18 cellular contexts compared by ENCODE assay signal in the genomic region with DNA sequence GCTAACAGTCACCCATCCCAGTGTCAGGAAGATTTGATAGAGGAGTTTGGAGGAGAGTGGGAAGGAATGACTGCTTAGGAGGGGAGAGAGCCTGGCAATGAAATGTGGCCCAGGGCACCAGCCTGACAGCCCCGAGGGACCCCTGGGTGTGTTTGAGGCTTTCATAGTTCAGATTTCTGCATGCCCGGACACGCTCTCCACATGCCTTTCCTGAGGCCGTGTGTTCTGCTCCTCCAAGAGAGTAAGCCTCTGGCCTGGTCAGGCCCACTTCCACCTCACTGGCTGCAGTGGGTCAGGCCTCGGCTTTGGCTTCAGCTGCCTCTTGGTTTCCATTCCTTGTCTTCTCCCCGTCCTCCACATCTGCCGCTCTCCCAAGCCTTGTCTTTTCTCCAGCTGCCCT.
DNase-seq lines count a peak whose midpoint lies in the region; ATAC-seq and TF ChIP-seq lines count a peak whose summit lies in the region.
"Had no signal": no experiment of that assay in that cellular context is flagged by ENCODE, and none has a peak within 500 bp of the region (broad histone marks: within the 10 kb centered on the region; RNA-seq: fewer than 3 reads in every experiment).

No MANE protein-coding gene starts in this region.

- no peaks in the 10 kb centered on the region for H3K79me2 ChIP-seq in trophoblast cell (ENCODE audit: control insufficient read depth, insufficient read depth, low read length, poor library complexity)
- H3K79me2 ChIP-seq: parathyroid adenoma had no signal

- intact Hi-C loops in spleen (cut with DNase I; ENCODE audit: low total_unique reads): no loop called here

- H2BK5ac ChIP-seq in trophoblast cell (ENCODE audit: low read depth, low read length, poor library complexity): peak overlapping the region; percentile 44

- H3K18ac ChIP-seq in trophoblast cell (ENCODE audit: low read length): peak overlapping the region; percentile 36

- DNase-seq in NCI-H2171 treated with DMSO at 0.1 percent for 48 hours (lab: John Stamatoyannopoulos, UW) (peak; percentile 73), foreskin keratinocyte (peak in 1 of 2 donors; percentile 40), trophoblast cell (peak in 1 of 2 donors; percentile 29), spleen (no peak), retina (no peak)
- DNase-seq: activated CD4-positive, alpha-beta T cell treated with anti-CD3 and anti-CD28 coated beads, Interleukin-2, amount 10 ng/mL, durations not matched to agents 24 days and 14 days; amygdala; hippocampal formation; left cardiac atrium; MM.1S; NCI-H1694 treated with DMSO at 0.1 percent for 48 hours; T1000 had no signal

- no peak overlapping the region for H3K23ac ChIP-seq in trophoblast cell (ENCODE audit: low read length)

- H2AFZ ChIP-seq in trophoblast cell (ENCODE audit: insufficient read depth, low read length, poor library complexity): no peak overlapping the region
- H2AFZ ChIP-seq: parathyroid adenoma, PC-9 had no signal

- no peak overlapping the region for H3K4me2 ChIP-seq in trophoblast cell (ENCODE audit: low read length)
- H3K4me2 ChIP-seq: PC-9 had no signal

- peak overlapping the region; percentile 72 for H4K91ac ChIP-seq in trophoblast cell (ENCODE audit: low read depth, low read length)

- no CpG with 5 or more reads among the region's 7 CpGs for WGBS in trophoblast cell (ENCODE audit: extremely low coverage, insufficient coverage, insufficient read length)
- WGBS in spleen, 5 donors: 91 to 95% (median 94%) methylated on average over 7 of the region's 7 CpGs

- H3K4me1 ChIP-seq in HEK293 (ENCODE audit: control insufficient read depth, insufficient read depth, low read length): peaks cover 25% of the 10 kb centered on the region
- H3K4me1 ChIP-seq in foreskin keratinocyte: peaks cover 9% of the 10 kb centered on the region
- peaks cover 29 to 34% of the 10 kb centered on the region in 2 experiments for H3K4me1 ChIP-seq in trophoblast cell (ENCODE audit: control insufficient read depth in 1 of 2, insufficient read depth in 2 of 2, low read length in 2 of 2)
- no peaks in the 10 kb centered on the region for H3K4me1 ChIP-seq in spleen
- H3K4me1 ChIP-seq: parathyroid adenoma had no signal

- no peak for TF ChIP-seq CTCF in HEK293 (tag by site-specific recombination; IDR thresholded peaks at IDR 0.05)
- no peak for TF ChIP-seq CTCF in foreskin keratinocyte (conservative IDR thresholded peaks at IDR 0.05)
- TF ChIP-seq CTCF in spleen (IDR thresholded peaks at IDR 0.05 in 8 of 11, conservative IDR thresholded peaks at IDR 0.05 in 3 of 11): no peak

- H3K79me1 ChIP-seq in trophoblast cell (ENCODE audit: low read length): peaks cover 22% of the 10 kb centered on the region

- peak overlapping the region; percentile 26 for H2BK12ac ChIP-seq in trophoblast cell (ENCODE audit: low read length)

- H3K36me3 ChIP-seq in HEK293 (ENCODE audit: control insufficient read depth in 2 of 2, insufficient read depth in 1 of 2, low read length in 2 of 2) (peaks cover 4 to 12% of the 10 kb centered on the region in 2 experiments; a peak in 1 of 3 replicates), trophoblast cell (ENCODE audit: control insufficient read depth in 1 of 2, insufficient read depth in 2 of 2, low read length in 2 of 2) (no peaks in the 10 kb centered on the region), spleen (peaks cover 0 to 3% (median 0%) of the 10 kb centered on the region in 6 donors)

- H3K27ac ChIP-seq in HEK293 (ENCODE audit: extremely low read depth, low read depth, low read length): peak overlapping the region; percentile 53
- H3K27ac ChIP-seq in foreskin keratinocyte: no peak overlapping the region
- peak overlapping the region; percentile 73 for H3K27ac ChIP-seq in trophoblast cell (ENCODE audit: low read depth, low read length)
- no peak overlapping the region for H3K27ac ChIP-seq in spleen
- H3K27ac ChIP-seq: parathyroid adenoma, PC-9, SK-N-MC had no signal

- no peak overlapping the region for H2AK5ac ChIP-seq in trophoblast cell (ENCODE audit: low read length)

- H3K9me3 ChIP-seq in HEK293 (ENCODE audit: control insufficient read depth, insufficient read depth, low read depth, low read length) (no peaks in the 10 kb centered on the region), trophoblast cell (ENCODE audit: insufficient read depth, low read depth, low read length) (no peaks in the 10 kb centered on the region), spleen (peaks cover 0 to 10% (median 2%) of the 10 kb centered on the region in 8 donors)

- CTCF ChIA-PET in HEK293 (lab: Yijun Ruan, JAX): no interaction called here

- H4K12ac ChIP-seq in trophoblast cell (ENCODE audit: low read depth, low read length): peak overlapping the region; percentile 71

- H3K14ac ChIP-seq in trophoblast cell (ENCODE audit: low read length): peak overlapping the region; percentile 18

- H2BK120ac ChIP-seq in trophoblast cell (ENCODE audit: insufficient read depth, low read length, poor library complexity): peak overlapping the region; percentile 61

- H3K4ac ChIP-seq in trophoblast cell (ENCODE audit: low read depth, low read length): peak overlapping the region; percentile 7

- peak; percentile 16 for ATAC-seq in foreskin keratinocyte
- ATAC-seq in HG03280 (IDR thresholded peaks at IDR 0.05; ENCODE audit: unreplicated experiment): no peak
- ATAC-seq: HCT116, left cardiac atrium had no signal

- H4K8ac ChIP-seq in trophoblast cell (ENCODE audit: low read depth, low read length): peak overlapping the region; percentile 47

- TF ChIP-seq POLR2A in spleen (IDR thresholded peaks at IDR 0.05): no peak

- no peak overlapping the region for H3K9ac ChIP-seq in trophoblast cell (ENCODE audit: low read length)
- H3K9ac ChIP-seq: parathyroid adenoma had no signal

- POLR2A ChIA-PET in HEK293 (lab: Yijun Ruan, JAX): no interaction called here

- H3K27me3 ChIP-seq in foreskin keratinocyte (no peaks in the 10 kb centered on the region), trophoblast cell (ENCODE audit: insufficient read depth, low read length) (no peaks in the 10 kb centered on the region), spleen (replicated peaks in 1 of 7) (peaks cover 0 to 2% (median 0%) of the 10 kb centered on the region in 7 donors)

- H3K4me3 ChIP-seq in HEK293 (ENCODE audit: low read depth, low read length): no peak overlapping the region
- no peak overlapping the region for H3K4me3 ChIP-seq in trophoblast cell (ENCODE audit: low read depth, low read length)
- no peak overlapping the region for H3K4me3 ChIP-seq in spleen
- H3K4me3 ChIP-seq: PC-9, SK-N-MC had no signal

TF ChIP-seq in HEK293, 187 proteins besides CTCF, POLR2A, EP300 and RAD21 (continues in another document):
- peak; percentile 29 for TF ChIP-seq GLIS1 (tag by site-specific recombination; IDR thresholded peaks at IDR 0.05)
- TF ChIP-seq ZNF335 (tag by site-specific recombination; conservative IDR thresholded peaks at IDR 0.05): no peak
- peak; percentile 40; the same call in 1 of the 2 replicates for TF ChIP-seq ZBTB8A (tag by site-specific recombination; IDR thresholded peaks at IDR 0.05)
- TF ChIP-seq ZIC2 (tag by site-specific recombination; IDR thresholded peaks at IDR 0.05): peak; percentile 31; the same call in 1 of the 2 replicates
- peak; percentile 27; the same call in 1 of the 2 replicates for TF ChIP-seq ZBTB48 (tag by site-specific recombination; IDR thresholded peaks at IDR 0.05)
- TF ChIP-seq, protein P1, sequence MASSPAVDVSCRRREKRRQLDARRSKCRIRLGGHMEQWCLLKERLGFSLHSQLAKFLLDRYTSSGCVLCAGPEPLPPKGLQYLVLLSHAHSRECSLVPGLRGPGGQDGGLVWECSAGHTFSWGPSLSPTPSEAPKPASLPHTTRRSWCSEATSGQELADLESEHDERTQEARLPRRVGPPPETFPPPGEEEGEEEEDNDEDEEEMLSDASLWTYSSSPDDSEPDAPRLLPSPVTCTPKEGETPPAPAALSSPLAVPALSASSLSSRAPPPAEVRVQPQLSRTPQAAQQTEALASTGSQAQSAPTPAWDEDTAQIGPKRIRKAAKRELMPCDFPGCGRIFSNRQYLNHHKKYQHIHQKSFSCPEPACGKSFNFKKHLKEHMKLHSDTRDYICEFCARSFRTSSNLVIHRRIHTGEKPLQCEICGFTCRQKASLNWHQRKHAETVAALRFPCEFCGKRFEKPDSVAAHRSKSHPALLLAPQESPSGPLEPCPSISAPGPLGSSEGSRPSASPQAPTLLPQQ (tag by site-specific recombination; IDR thresholded peaks at IDR 0.05): peak; percentile 15; the same call in 1 of the 2 replicates
- peak; percentile 56; the same call in 1 of the 2 replicates for TF ChIP-seq ZNF24 (tag by site-specific recombination; IDR thresholded peaks at IDR 0.05)
- 0 out of 2 replicates have a peak, but pooled peaks have one; percentile 16 for TF ChIP-seq ZNF792 (tag by site-specific recombination; IDR thresholded peaks at IDR 0.05)
- TF ChIP-seq ZNF146 (tag by site-specific recombination; IDR thresholded peaks at IDR 0.05): no peak
- no peak for TF ChIP-seq ZNF19 (tag by site-specific recombination; IDR thresholded peaks at IDR 0.05; ENCODE audit: low read depth)
- 0 out of 2 replicates have a peak, but pooled peaks have one; percentile 21 for TF ChIP-seq ZNF660 (tag by site-specific recombination; IDR thresholded peaks at IDR 0.05)

Comparison
In these comparisons a context has a peak if more than half of its experiments do, and no peak if none do; other contexts are left out.
1. H3K27ac ChIP-seq: peak in HEK293 (single experiment) and trophoblast cell (single experiment); none in foreskin keratinocyte (single experiment) and spleen (0 of 8).